1 cellular context compared by ENCODE assay signal in genomic region chr7:135977020-135977741, GRCh38.
A peak's percentile ranks its signal among the peaks of the same experiment; 100 is the strongest.
TF ChIP-seq lines count a peak whose summit lies in the region.

Gene MTPN (minus strand): TSS chr7:135977359. CDS start chr7:135977100, 259 bp downstream.

TF ChIP-seq in HepG2, 621 proteins besides CTCF, POLR2A, EP300 and RAD21 (continued from another document and continues in another):
- TF ChIP-seq ZNF704 (CRISPR knock-in tag; IDR thresholded peaks at IDR 0.05; ENCODE audit: borderline replicate concordance) (0 out of 2 replicates have a peak, but pooled peaks have one; percentile 43), ZNF564 (CRISPR knock-in tag; IDR thresholded peaks at IDR 0.05) (no peak), ZNF264 (CRISPR knock-in tag; IDR thresholded peaks at IDR 0.05) (0 out of 2 replicates have a peak, but pooled peaks have one; percentile 25), STAT6 (CRISPR knock-in tag; IDR thresholded peaks at IDR 0.05; ENCODE audit: borderline replicate concordance) (no peak), ZNF33A (CRISPR knock-in tag; IDR thresholded peaks at IDR 0.05; ENCODE audit: borderline replicate concordance) (no peak), TCF7L2 (IDR thresholded peaks at IDR 0.05; ENCODE audit: low read depth, low read length) (no peak), CSRNP1 (CRISPR knock-in tag; IDR thresholded peaks at IDR 0.05) (no peak; the same call in 1 of the 2 replicates), SRF (IDR thresholded peaks at IDR 0.05; ENCODE audit: low read depth, low read length) (no peak), FOXO4 (CRISPR knock-in tag; conservative IDR thresholded peaks at IDR 0.05) (no peak), ZNF703 (CRISPR knock-in tag; IDR thresholded peaks at IDR 0.05; ENCODE audit: borderline replicate concordance) (no peak), ZNF749 (CRISPR knock-in tag; IDR thresholded peaks at IDR 0.05; ENCODE audit: borderline replicate concordance) (no peak), FOXC1 (CRISPR knock-in tag; IDR thresholded peaks at IDR 0.05; ENCODE audit: borderline replicate concordance) (peak; percentile 54; the same call in 1 of the 2 replicates), IRF9 (CRISPR knock-in tag; IDR thresholded peaks at IDR 0.05; ENCODE audit: borderline replicate concordance) (peak; percentile 36; the same call in 1 of the 2 replicates), TFDP1 (CRISPR knock-in tag; IDR thresholded peaks at IDR 0.05; ENCODE audit: borderline replicate concordance) (0 out of 2 replicates have a peak, but pooled peaks have one; percentile 7), IRF1 (CRISPR knock-in tag; IDR thresholded peaks at IDR 0.05; ENCODE audit: low read depth) (no peak), BATF2 (CRISPR knock-in tag; IDR thresholded peaks at IDR 0.05) (no peak), SP5 (CRISPR knock-in tag; IDR thresholded peaks at IDR 0.05; ENCODE audit: borderline replicate concordance, low read depth) (peak; percentile 91), ZNF773 (CRISPR knock-in tag; IDR thresholded peaks at IDR 0.05; ENCODE audit: borderline replicate concordance) (no peak), CBX5 (CRISPR knock-in tag; IDR thresholded peaks at IDR 0.05; ENCODE audit: borderline replicate concordance) (no peak), RFX5 (IDR thresholded peaks at IDR 0.05; ENCODE audit: low read depth, low read length) (no peak), MBD4 (IDR thresholded peaks at IDR 0.05; ENCODE audit: borderline replicate concordance, low read length) (no peak), HNF1B (CRISPR knock-in tag; IDR thresholded peaks at IDR 0.05) (no peak; the same call in 1 of the 2 replicates), FOXO1 (CRISPR knock-in tag; IDR thresholded peaks at IDR 0.05) (no peak), ZKSCAN5 (CRISPR knock-in tag; IDR thresholded peaks at IDR 0.05) (0 out of 2 replicates have a peak, but pooled peaks have one; percentile 49), ZNF556 (CRISPR knock-in tag; IDR thresholded peaks at IDR 0.05; ENCODE audit: borderline replicate concordance) (no peak), RERE (CRISPR knock-in tag; IDR thresholded peaks at IDR 0.05; ENCODE audit: low read depth) (no peak), AHR (CRISPR knock-in tag; IDR thresholded peaks at IDR 0.05) (no peak), FOSL1 (CRISPR knock-in tag; IDR thresholded peaks at IDR 0.05; ENCODE audit: borderline replicate concordance) (no peak), ZNF598 (CRISPR knock-in tag; IDR thresholded peaks at IDR 0.05; ENCODE audit: borderline replicate concordance) (peak; percentile 77; the same call in 1 of the 2 replicates), GTF3A (CRISPR knock-in tag; conservative IDR thresholded peaks at IDR 0.05) (no peak), ZNF292 (CRISPR knock-in tag; IDR thresholded peaks at IDR 0.05; ENCODE audit: borderline replicate concordance, low read depth) (peak; percentile 65; the same call in 1 of the 2 replicates), NFKBIZ (CRISPR knock-in tag; IDR thresholded peaks at IDR 0.05) (no peak), ZMYM4 (CRISPR knock-in tag; IDR thresholded peaks at IDR 0.05) (peak; percentile 95), CCAR2 (optimal IDR thresholded peaks at IDR 0.05; ENCODE audit: low read depth, low read length) (no peak)
